ENCODE assay signal across 13 cellular contexts in the genomic region with DNA sequence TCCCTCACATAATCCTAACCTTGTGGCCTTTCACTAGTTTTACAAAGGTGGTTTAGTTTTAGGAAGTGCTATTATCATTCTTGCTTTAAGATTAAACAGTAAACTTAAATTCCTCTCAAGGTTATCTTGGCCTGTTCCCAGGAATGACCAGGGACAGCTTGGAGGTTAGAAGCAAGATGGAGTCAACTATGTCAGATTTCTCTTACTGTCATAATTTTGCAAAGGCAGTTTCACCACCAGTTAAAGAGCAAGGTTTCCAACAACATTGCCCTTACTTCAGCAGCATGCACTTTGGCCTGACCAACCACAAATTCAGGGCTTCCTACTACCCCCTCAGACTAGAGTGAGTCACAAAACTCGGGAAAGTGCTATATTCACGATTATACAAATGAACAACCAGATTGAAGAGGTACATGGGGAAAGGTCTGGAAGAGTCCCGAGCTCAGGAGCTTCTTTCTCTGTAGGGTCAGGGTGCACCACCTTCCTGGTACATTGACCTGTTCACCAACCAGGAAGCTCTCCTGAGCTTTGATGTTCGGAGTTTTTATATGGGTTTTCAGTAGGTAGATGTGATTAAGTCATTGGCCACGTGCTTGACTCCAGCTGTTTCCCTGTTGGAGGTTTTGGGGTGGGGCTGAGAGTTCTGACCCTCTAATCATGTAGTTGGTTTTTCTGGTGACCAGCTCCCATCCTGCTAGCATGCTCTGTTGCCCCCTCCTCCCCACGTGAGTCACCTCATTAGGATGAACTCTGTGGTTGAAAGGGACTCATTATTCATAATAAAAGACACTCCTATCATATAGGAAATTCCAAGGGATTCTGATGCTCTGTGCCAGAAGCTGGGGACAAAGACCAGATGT. TPM values are rescaled to one million over a fixed set of nuclear protein-coding genes. Genes with fewer than 3 reads are reported as not detected.
DNase-seq lines count a peak whose midpoint lies in the region; ATAC-seq and TF ChIP-seq lines count a peak whose summit lies in the region.
"Had no signal": no experiment of that assay in that cellular context is flagged by ENCODE, and none has a peak within 500 bp of the region (broad histone marks: within the 10 kb centered on the region; RNA-seq: fewer than 3 reads in every experiment).

No MANE protein-coding gene starts in this region.

- H3K4me1 ChIP-seq in IMR-90 (ENCODE audit: control insufficient read depth, insufficient read depth, low read length) (peaks cover 12% of the 10 kb centered on the region), left lung (peaks cover 0 to 5% of the 10 kb centered on the region in 2 donors), upper lobe of left lung (peaks cover 0 to 6% (median 3%) of the 10 kb centered on the region in 4 donors)

- peak overlapping the region; percentile 48; the same call in 1 of the 3 replicates for H2BK15ac ChIP-seq in IMR-90 (ENCODE audit: low read depth, low read length)

- H3K4ac ChIP-seq in IMR-90 (ENCODE audit: low read depth, low read length), result peak overlapping the region; percentile 52

- peak overlapping the region; percentile 1 for H2AFZ ChIP-seq in IMR-90 (replicated peaks; ENCODE audit: low read length, poor library complexity)

- POLR2A ChIA-PET in IMR-90 (lab: Charles Lee; ENCODE audit: unreplicated experiment), result no interaction called here

- H3K4me3 ChIP-seq in IMR-90 (ENCODE audit: insufficient read depth, low read depth, low read length), result no peak overlapping the region
- H3K4me3 ChIP-seq in brain microvascular endothelial cell (ENCODE audit: low read depth, low read length), result no peak overlapping the region
- no peak overlapping the region for H3K4me3 ChIP-seq in left lung
- H3K4me3 ChIP-seq in upper lobe of left lung, result no peak overlapping the region
- H3K4me3 ChIP-seq: heart right ventricle had no signal

- ATAC-seq in IMR-90 (ENCODE audit: low read depth), result peak; percentile 90
- peak; percentile 14 for ATAC-seq in left lung
- ATAC-seq in GM19023 (IDR thresholded peaks at IDR 0.05; ENCODE audit: unreplicated experiment), result no peak
- no peak for ATAC-seq in upper lobe of left lung (ENCODE audit: low FRiP score in 2 of 2)
- ATAC-seq in GM21786 (IDR thresholded peaks at IDR 0.05; ENCODE audit: unreplicated experiment), result no peak

- H3K56ac ChIP-seq in IMR-90 (ENCODE audit: extremely low read depth, insufficient read depth, low read length), result no peak overlapping the region

- peak overlapping the region; percentile 2; the same call in 1 of the 2 replicates for H2AK5ac ChIP-seq in IMR-90 (ENCODE audit: low read depth, low read length)

- no peak for TF ChIP-seq EP300 in upper lobe of left lung (IDR thresholded peaks at IDR 0.05)

- H3K27ac ChIP-seq in IMR-90 (ENCODE audit: insufficient read depth, low read length), result peak overlapping the region; percentile 50; the same call in 1 of the 2 replicates
- peak overlapping the region; percentile 85 for H3K27ac ChIP-seq in brain microvascular endothelial cell
- no peak overlapping the region for H3K27ac ChIP-seq in left lung
- no peak overlapping the region for H3K27ac ChIP-seq in upper lobe of left lung
- H3K27ac ChIP-seq: heart right ventricle had no signal

- H3K27me3 ChIP-seq in IMR-90 (ENCODE audit: control insufficient read depth, insufficient read depth, low read length), result no peaks in the 10 kb centered on the region
- no peaks in the 10 kb centered on the region for H3K27me3 ChIP-seq in brain microvascular endothelial cell (replicated peaks)
- H3K27me3 ChIP-seq in left lung, result no peaks in the 10 kb centered on the region
- no peaks in the 10 kb centered on the region for H3K27me3 ChIP-seq in upper lobe of left lung
- H3K27me3 ChIP-seq: heart right ventricle had no signal

- peak overlapping the region; percentile 59 for H3K4me2 ChIP-seq in IMR-90 (ENCODE audit: low read depth, low read length)

- no peak for TF ChIP-seq RAD21 in IMR-90 (IDR thresholded peaks at IDR 0.05; ENCODE audit: low read length)

- H3K14ac ChIP-seq in IMR-90 (replicated peaks; ENCODE audit: low read depth, low read length), result peak overlapping the region; percentile 35; the same call in 1 of the 2 replicates

- peak overlapping the region; percentile 15; the same call in 1 of the 2 replicates for H4K91ac ChIP-seq in IMR-90 (ENCODE audit: insufficient read depth, low read depth, low read length)

- H3K9ac ChIP-seq in IMR-90 (ENCODE audit: low read depth, low read length), result no peak overlapping the region

- H4K20me1 ChIP-seq in IMR-90 (ENCODE audit: insufficient read depth, low read length), result peaks cover 29% of the 10 kb centered on the region; the same call in 1 of the 2 replicates

- peak overlapping the region in 1 of 2 experiments; percentile 15; a peak in 2 of 4 replicates for H4K8ac ChIP-seq in IMR-90 (ENCODE audit: low read depth in 2 of 2, low read length in 2 of 2)

- peaks cover 16 to 61% of the 10 kb centered on the region in 2 experiments; a peak in 3 of 4 replicates for H3K79me1 ChIP-seq in IMR-90 (ENCODE audit: low read depth in 1 of 2, low read length in 2 of 2)

- H3K9me1 ChIP-seq in IMR-90 (ENCODE audit: insufficient read depth, low read length), result peaks cover 16% of the 10 kb centered on the region

- peak overlapping the region; percentile 32 for H2BK5ac ChIP-seq in IMR-90 (ENCODE audit: low read depth, low read length, poor library complexity, severe bottlenecking)

- 0 out of 2 replicates have a peak overlapping the region, but pooled peaks have one; percentile 33 for H2BK20ac ChIP-seq in IMR-90 (ENCODE audit: low read depth, low read length)

- peak overlapping the region; percentile 2 for H2AK9ac ChIP-seq in IMR-90 (replicated peaks; ENCODE audit: low read depth, low read length, poor library complexity)

- H3K18ac ChIP-seq in IMR-90 (ENCODE audit: low read depth, low read length), result peak overlapping the region; percentile 4; the same call in 1 of the 2 replicates

- intact Hi-C loops in IMR-90 (cut with micrococcal nuclease) (loop anchor here (2.0 kb wide), 1 partner anchor 13 kb away; no protein-coding TSS in a partner anchor), left lung (cut with DNase I) (no loop called here)

- H3K36me3 ChIP-seq in IMR-90 (ENCODE audit: control insufficient read depth, insufficient read depth, low read length), result peaks cover 9% of the 10 kb centered on the region
- H3K36me3 ChIP-seq in brain microvascular endothelial cell (replicated peaks), result peaks cover 6% of the 10 kb centered on the region
- peaks cover 0 to 64% of the 10 kb centered on the region in 2 donors for H3K36me3 ChIP-seq in left lung
- peaks cover 0 to 34% (median 11%) of the 10 kb centered on the region in 4 donors for H3K36me3 ChIP-seq in upper lobe of left lung

- no CpG with 5 or more reads among the region's 6 CpGs for WGBS in IMR-90 (ENCODE audit: extremely low coverage in 2 of 2, insufficient read length in 1 of 2), 2 experiments
- WGBS in upper lobe of left lung, 2 donors, result 88 to 89% methylated on average over 6 of the region's 6 CpGs

- dilution Hi-C loops in IMR-90 (cut with HindIII; ENCODE audit: low sequenced_read_pairs, unreplicated experiment), result no loop called here

- no peak for TF ChIP-seq POLR2A in IMR-90 (IDR thresholded peaks at IDR 0.05; ENCODE audit: low read depth, low read length)
- TF ChIP-seq POLR2A in upper lobe of left lung (IDR thresholded peaks at IDR 0.05), result no peak

- no peak overlapping the region for H4K5ac ChIP-seq in IMR-90 (ENCODE audit: low read depth, low read length)

- peak overlapping the region; percentile 0; the same call in 1 of the 2 replicates for H2BK120ac ChIP-seq in IMR-90 (ENCODE audit: low read depth, low read length)

- CTCF ChIA-PET in IMR-90 (lab: Yijun Ruan, JAX), result interaction anchor here (1.4 kb wide), 1 partner anchor 13 kb away, joined by 3 read pairs; no protein-coding TSS in a partner anchor

- TF ChIP-seq CTCF in IMR-90 (conservative IDR thresholded peaks at IDR 0.05; ENCODE audit: low read depth, low read length), result no peak
- no peak for TF ChIP-seq CTCF in brain microvascular endothelial cell (IDR thresholded peaks at IDR 0.05; ENCODE audit: low read depth, low read length, missing control alignments)
- TF ChIP-seq CTCF in left lung (IDR thresholded peaks at IDR 0.05), result no peak
- TF ChIP-seq CTCF in upper lobe of left lung (IDR thresholded peaks at IDR 0.05), result no peak

- H3K9me3 ChIP-seq in IMR-90 (ENCODE audit: control insufficient read depth, insufficient read depth, low read length) (peaks cover 7% of the 10 kb centered on the region), left lung (peaks cover 0 to 11% of the 10 kb centered on the region in 2 donors), upper lobe of left lung (peaks cover 0 to 6% (median 4%) of the 10 kb centered on the region in 4 donors)

- in situ Hi-C loops in IMR-90 (cut with MboI; ENCODE audit: low sequenced_read_pairs), result no loop called here
- in situ Hi-C loops in brain microvascular endothelial cell (cut with HindIII; ENCODE audit: low pct_ligation_motif_present, low sequenced_read_pairs), result no loop called here

- 0 out of 2 replicates have a peak overlapping the region, but pooled peaks have one; percentile 4 for H3K23ac ChIP-seq in IMR-90 (ENCODE audit: low read depth, low read length)

- peak; percentile 77 for DNase-seq in AG20443 (ENCODE audit: low spot score)
- DNase-seq in IMR-90, result peak; percentile 93
- peak; percentile 93 for DNase-seq in brain microvascular endothelial cell
- DNase-seq in left lung, result no peak
- no peak for DNase-seq in hypothalamus (lab: John Stamatoyannopoulos, UW)
- no peak for DNase-seq in upper lobe of left lung
- DNase-seq: activated T-cell treated with anti-CD3 and anti-CD28 coated beads, Interleukin-2, amount 50 U/mL, for 48 hours; CD8-positive, alpha-beta memory T cell; heart right ventricle; NCI-H1930; OCI-M1 had no signal

- BruUV-seq in IMR-90 (replicated peaks; lab: Mats Ljungman, UMichigan), result no TSS peak

TF ChIP-seq in IMR-90, 13 proteins besides CTCF, POLR2A, EP300 and RAD21 (continues in another document):
- TF ChIP-seq RCOR1 (IDR thresholded peaks at IDR 0.05; ENCODE audit: insufficient replicate concordance, low read length), result no peak
- TF ChIP-seq FOS (IDR thresholded peaks at IDR 0.05; ENCODE audit: low read depth, low read length), result peak; percentile 60
- TF ChIP-seq, protein P1, sequence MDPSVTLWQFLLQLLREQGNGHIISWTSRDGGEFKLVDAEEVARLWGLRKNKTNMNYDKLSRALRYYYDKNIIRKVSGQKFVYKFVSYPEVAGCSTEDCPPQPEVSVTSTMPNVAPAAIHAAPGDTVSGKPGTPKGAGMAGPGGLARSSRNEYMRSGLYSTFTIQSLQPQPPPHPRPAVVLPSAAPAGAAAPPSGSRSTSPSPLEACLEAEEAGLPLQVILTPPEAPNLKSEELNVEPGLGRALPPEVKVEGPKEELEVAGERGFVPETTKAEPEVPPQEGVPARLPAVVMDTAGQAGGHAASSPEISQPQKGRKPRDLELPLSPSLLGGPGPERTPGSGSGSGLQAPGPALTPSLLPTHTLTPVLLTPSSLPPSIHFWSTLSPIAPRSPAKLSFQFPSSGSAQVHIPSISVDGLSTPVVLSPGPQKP (IDR thresholded peaks at IDR 0.05; ENCODE audit: borderline replicate concordance, low read depth, low read length), result no peak

RNA-seq across cellular contexts. Expression of gene RHOT1, which starts 19.4 kb away (rescaled TPM):
- total RNA-seq in IMR-90 (2012; rRNA removed), result 27.4 and 40.5 TPM in 2 replicates
- 23.7 and 27.6 TPM in 2 replicates for polyA plus RNA-seq in IMR-90 (2012; rRNA removed)
- polyA plus RNA-seq in IMR-90 (2012; cell fraction: cytosol; rRNA removed), result 4.1 and 5.2 TPM in 2 replicates
- 2.4 and 23.1 TPM in 2 replicates for polyA plus RNA-seq in IMR-90 (2012; cell fraction: nucleus; rRNA removed; ENCODE audit: low replicate concordance)
- 10 to 100 TPM; 37.9 to 40.8 TPM for total RNA-seq in left lung
- total RNA-seq in upper lobe of left lung, result 100 to 1,000 TPM in 1 of 6 donors, 10 to 100 TPM in 5; 37.2 to 110 (median 52.2) TPM

Comparison
In these comparisons a context has a peak if more than half of its experiments do, and no peak if none do; other contexts are left out.
1. DNase-seq: peak in AG20443 (single experiment), IMR-90 (single experiment) and brain microvascular endothelial cell (single experiment); none in left lung (0 of 2), hypothalamus (0 of 51) and upper lobe of left lung (0 of 2).
2. ATAC-seq: peak in IMR-90 (single experiment) and left lung (single experiment); none in GM19023 (single experiment), upper lobe of left lung (0 of 2) and GM21786 (single experiment).
3. H3K27ac ChIP-seq: peak in IMR-90 (single experiment) and brain microvascular endothelial cell (single experiment); none in left lung (0 of 2) and upper lobe of left lung (0 of 4).